In the genomic region with DNA sequence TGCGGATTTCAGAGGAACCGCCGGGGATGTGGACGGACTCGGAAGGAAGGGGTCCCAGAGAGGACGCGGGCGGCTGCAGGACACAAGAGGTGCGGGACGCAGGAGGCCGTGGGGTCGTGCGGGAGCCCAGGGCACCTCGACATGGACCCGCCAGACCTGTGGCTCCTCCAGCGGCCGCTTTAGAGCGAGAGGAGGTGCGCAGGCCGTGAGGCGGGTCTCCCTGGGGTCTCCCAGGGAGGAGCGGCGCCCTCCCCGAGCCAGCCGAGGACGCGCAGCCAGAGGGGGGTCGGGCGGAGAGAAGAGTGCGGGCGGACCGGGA, we compare ENCODE assay signal across 9 cellular contexts. TPM values are rescaled to one million over a fixed set of nuclear protein-coding genes. Genes with fewer than 3 reads are reported as not detected.
DNase-seq lines count a peak whose midpoint lies in the region; ATAC-seq, FAIRE-seq and TF ChIP-seq lines count a peak whose summit lies in the region.
"Had no signal": no experiment of that assay in that cellular context is flagged by ENCODE, and none has a peak within 500 bp of the region (broad histone marks: within the 10 kb centered on the region; RNA-seq: fewer than 3 reads in every experiment).

No MANE protein-coding gene starts in this region.

- peak overlapping the region; percentile 98 for H3K4me3 Mint-ChIP-seq in activated T-cell treated with anti-CD3 and anti-CD28 coated beads, Interleukin-2, amount 50 U/mL, for 72 hours

- ATAC-seq in GM18498 (IDR thresholded peaks at IDR 0.05; ENCODE audit: unreplicated experiment) (peak; percentile 16), HG02840 (IDR thresholded peaks at IDR 0.05; ENCODE audit: low FRiP score, unreplicated experiment) (peak; percentile 27), GM19035 (IDR thresholded peaks at IDR 0.05; ENCODE audit: unreplicated experiment) (no peak)
- ATAC-seq in activated T-cell treated with anti-CD3 and anti-CD28 coated beads, Interleukin-2, amount 50 U/mL, for 72 hours (replicated peaks in 1 of 2), result no peak

- WGBS in small intestine, 3 donors, result 0% methylated on average over 27 to 32 of the region's 32 CpGs

- no peaks in the 10 kb centered on the region for H3K9me3 ChIP-seq in right atrium auricular region
- H3K9me3 ChIP-seq in small intestine (ENCODE audit: control insufficient read depth, low read depth), result no peaks in the 10 kb centered on the region

- peak overlapping the region; percentile 65 for H3K27ac Mint-ChIP-seq in activated T-cell treated with anti-CD3 and anti-CD28 coated beads, Interleukin-2, amount 50 U/mL, for 72 hours

- no peaks in the 10 kb centered on the region for H3K36me3 Mint-ChIP-seq in activated T-cell treated with anti-CD3 and anti-CD28 coated beads, Interleukin-2, amount 50 U/mL, for 72 hours (ENCODE audit: insufficient read depth in 2 of 2)

- no peak for FAIRE-seq in small intestine (lab: Jason Lieb, UNC)

- no peaks in the 10 kb centered on the region for H3K27me3 ChIP-seq in right atrium auricular region
- H3K27me3 ChIP-seq in small intestine (ENCODE audit: control insufficient read depth in 2 of 2, insufficient read depth in 2 of 2, low read length in 2 of 2), result no peaks in the 10 kb centered on the region

- H3K9me3 Mint-ChIP-seq in activated T-cell treated with anti-CD3 and anti-CD28 coated beads, Interleukin-2, amount 50 U/mL, for 72 hours, result no peaks in the 10 kb centered on the region

- H3K4me1 ChIP-seq in right atrium auricular region (peaks cover 0 to 23% of the 10 kb centered on the region in 2 donors), small intestine (ENCODE audit: control insufficient read depth in 2 of 2, insufficient read depth in 1 of 2, low read depth in 1 of 2, low read length in 1 of 2) (peaks cover 0 to 7% of the 10 kb centered on the region in 2 donors)

- TF ChIP-seq CTCF in right atrium auricular region (IDR thresholded peaks at IDR 0.05), result no peak

- H3K27ac ChIP-seq in right atrium auricular region, result peak overlapping the region; percentile 95 to 98
- H3K27ac ChIP-seq in small intestine (ENCODE audit: low read depth in 1 of 2, low read length in 1 of 2), result peak overlapping the region; percentile 92 to 95

- H3K36me3 ChIP-seq in right atrium auricular region (no peaks in the 10 kb centered on the region), small intestine (ENCODE audit: control insufficient read depth in 2 of 2, insufficient read depth in 2 of 2, low read length in 2 of 2) (no peaks in the 10 kb centered on the region)

- no peaks in the 10 kb centered on the region for H3K27me3 Mint-ChIP-seq in activated T-cell treated with anti-CD3 and anti-CD28 coated beads, Interleukin-2, amount 50 U/mL, for 72 hours (ENCODE audit: low read depth)

- H3K4me3 ChIP-seq in right atrium auricular region (peak overlapping the region; percentile 87 to 88), small intestine (ENCODE audit: low read depth in 1 of 2, low read length in 2 of 2) (peak overlapping the region; percentile 65 to 86)

- DNase-seq in activated T-cell treated with anti-CD3 and anti-CD28 coated beads, Interleukin-2, amount 50 U/mL, for 72 hours, result no peak
- DNase-seq in right atrium auricular region (ENCODE audit: low spot score), result no peak
- DNase-seq in small intestine, result no peak
- DNase-seq in GM19238 (ENCODE audit: insufficient read length, low spot score), result no peak
- DNase-seq in NCI-H2196 (lab: John Stamatoyannopoulos, UW; ENCODE audit: unreplicated experiment), result no peak

- H3K4me1 Mint-ChIP-seq in activated T-cell treated with anti-CD3 and anti-CD28 coated beads, Interleukin-2, amount 50 U/mL, for 72 hours (ENCODE audit: low read depth), result peaks cover 27% of the 10 kb centered on the region

RNA-seq across cellular contexts. Expression of a gene that starts 6.8 kb away (rescaled TPM):
- 10 to 100 TPM; 68.5 to 76.4 TPM for total RNA-seq in activated T-cell treated with anti-CD3 and anti-CD28 coated beads, Interleukin-2, amount 50 U/mL, for 72 hours
- 10 to 100 TPM; 31.5 to 37.8 TPM for total RNA-seq in right atrium auricular region
- 10 to 100 TPM; 13.0 to 15.2 (median 14.7) TPM for polyA plus RNA-seq in small intestine

RNA-seq across cellular contexts. Expression of a gene that starts 21.9 kb away (rescaled TPM):
- total RNA-seq in activated T-cell treated with anti-CD3 and anti-CD28 coated beads, Interleukin-2, amount 50 U/mL, for 72 hours, result 10 to 100 TPM; 26.4 to 29.1 TPM
- total RNA-seq in right atrium auricular region, result 10 to 100 TPM; 48.2 to 57.9 TPM
- 10 to 100 TPM; 21.9 to 30.2 (median 24.6) TPM for polyA plus RNA-seq in small intestine

RNA-seq across cellular contexts. Expression of a gene that starts 46.9 kb away (rescaled TPM):
- 1 to 10 TPM in 1 of 2 donors, not detected in 1; 1.1 TPM for total RNA-seq in activated T-cell treated with anti-CD3 and anti-CD28 coated beads, Interleukin-2, amount 50 U/mL, for 72 hours
- not detected for total RNA-seq in right atrium auricular region
- 1 to 10 TPM in 2 of 3 donors, under 1 TPM in 1; 0.45 to 3.9 (median 1.4) TPM for polyA plus RNA-seq in small intestine
- total RNA-seq: T-helper 1 cell treated with Interleukin-12 subunit alpha and Interleukin-12 subunit beta and Interleukin-4 antibody, amounts not matched to agents 30 ng/mL and 1 ng/mL, for 36 hours had no signal

RNA-seq across cellular contexts. Expression of a gene that starts 59.2 kb away (rescaled TPM):
- under 1 TPM; 0.12 TPM for total RNA-seq in activated T-cell treated with anti-CD3 and anti-CD28 coated beads, Interleukin-2, amount 50 U/mL, for 72 hours
- total RNA-seq in right atrium auricular region, result not detected
- under 1 TPM in 2 of 3 donors, not detected in 1; 0.15 to 0.54 TPM for polyA plus RNA-seq in small intestine
- total RNA-seq: T-helper 1 cell treated with Interleukin-12 subunit alpha and Interleukin-12 subunit beta and Interleukin-4 antibody, amounts not matched to agents 30 ng/mL and 1 ng/mL, for 36 hours had no signal

Comparison
In these comparisons a context has a peak if more than half of its experiments do, and no peak if none do; other contexts are left out.
1. ATAC-seq: peak in GM18498 (single experiment) and HG02840 (single experiment); none in activated T-cell treated with anti-CD3 and anti-CD28 coated beads, Interleukin-2, amount 50 U/mL, for 72 hours (0 of 2) and GM19035 (single experiment).